ENCODE assay signal across 9 cellular contexts in the genomic region with DNA sequence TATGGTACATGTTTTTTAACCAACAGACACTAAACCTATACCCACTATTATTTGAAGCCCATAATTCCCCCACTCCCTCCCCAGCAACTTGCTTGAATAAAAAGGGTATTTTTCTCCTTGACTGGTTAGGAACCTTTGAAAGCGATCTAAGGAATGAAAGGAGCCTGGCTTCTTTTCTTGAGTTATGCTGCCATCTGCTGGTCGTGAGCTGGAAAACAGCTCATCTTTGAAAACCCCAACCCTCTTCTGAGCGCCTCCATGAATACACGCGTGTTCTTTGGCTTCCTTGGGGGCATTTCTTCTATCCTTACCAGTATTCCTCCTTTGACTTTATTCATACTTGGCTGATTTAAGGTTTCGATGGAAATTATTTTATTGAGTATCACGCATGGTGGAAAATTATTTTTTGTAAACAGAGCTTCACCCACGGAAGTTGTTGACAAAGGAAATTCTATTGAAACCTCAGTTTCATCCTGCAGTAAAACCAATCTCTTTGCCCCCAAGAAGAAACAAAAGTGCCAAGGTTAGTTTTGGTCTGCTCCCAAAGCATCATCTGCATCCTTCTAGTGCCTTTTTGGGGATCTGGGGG.
A peak's percentile ranks its signal among the peaks of the same experiment; 100 is the strongest.
DNase-seq lines count a peak whose midpoint lies in the region; ATAC-seq, FAIRE-seq and TF ChIP-seq lines count a peak whose summit lies in the region.
"Had no signal": no experiment of that assay in that cellular context is flagged by ENCODE, and none has a peak within 500 bp of the region (broad histone marks: within the 10 kb centered on the region; RNA-seq: fewer than 3 reads in every experiment).

No MANE protein-coding gene starts in this region.

- peak; percentile 42 for ATAC-seq in CD8-positive, alpha-beta T cell
- peak; percentile 78 for ATAC-seq in GM21723 (IDR thresholded peaks at IDR 0.05; ENCODE audit: unreplicated experiment)
- no peak for ATAC-seq in GM21515 (IDR thresholded peaks at IDR 0.05; ENCODE audit: unreplicated experiment)

- intact Hi-C loops in CD8-positive, alpha-beta T cell (cut with DNase I, micrococcal nuclease) = loop anchor here in 1 of 2 experiments (1.0 to 10.0 kb wide), 3 partner anchors 215 to 947 kb away; no protein-coding TSS in a partner anchor

- H3K9me3 Mint-ChIP-seq in CD8-positive, alpha-beta T cell = peaks cover 5% of the 10 kb centered on the region

- CTCF ChIA-PET in CD8-positive, alpha-beta T cell (lab: Charles Lee) = interaction anchor here (0.6 to 3.5 kb wide), 22 partner anchors 8 to 620 kb away, joined by 3 to 55 read pairs (median 4); no protein-coding TSS in a partner anchor

- no peaks in the 10 kb centered on the region for H3K27me3 ChIP-seq in CD8-positive, alpha-beta T cell (ENCODE audit: insufficient read depth, low read length)
- no peaks in the 10 kb centered on the region for H3K27me3 ChIP-seq in brain microvascular endothelial cell (replicated peaks)

- H3K4me1 ChIP-seq in CD8-positive, alpha-beta T cell (ENCODE audit: insufficient read depth, low read length) = no peaks in the 10 kb centered on the region

- peaks cover 5% of the 10 kb centered on the region for H3K4me1 Mint-ChIP-seq in CD8-positive, alpha-beta T cell (ENCODE audit: low read depth)

- TF ChIP-seq CTCF in CD8-positive, alpha-beta T cell (IDR thresholded peaks at IDR 0.05) = peak; percentile 74
- TF ChIP-seq CTCF in brain microvascular endothelial cell (IDR thresholded peaks at IDR 0.05; ENCODE audit: low read depth, low read length, missing control alignments) = peak; percentile 86

- H3K27ac ChIP-seq in CD8-positive, alpha-beta T cell (ENCODE audit: low read depth, low read length) = no peak overlapping the region
- H3K27ac ChIP-seq in brain microvascular endothelial cell = no peak overlapping the region

- H3K27ac Mint-ChIP-seq in CD8-positive, alpha-beta T cell = no peak overlapping the region

- POLR2A ChIA-PET in CD8-positive, alpha-beta T cell (lab: Charles Lee) = interaction anchor here (1.1 to 1.5 kb wide), 2 partner anchors 48 to 292 kb away, joined by 3 to 5 read pairs; no protein-coding TSS in a partner anchor

- H3K36me3 ChIP-seq in CD8-positive, alpha-beta T cell (ENCODE audit: insufficient read depth, low read length) = no peaks in the 10 kb centered on the region
- no peaks in the 10 kb centered on the region for H3K36me3 ChIP-seq in brain microvascular endothelial cell (replicated peaks)

- H3K36me3 Mint-ChIP-seq in CD8-positive, alpha-beta T cell = no peaks in the 10 kb centered on the region
- H3K36me3 Mint-ChIP-seq: IgD-negative memory B cell had no signal

- in situ Hi-C loops in brain microvascular endothelial cell (cut with HindIII; ENCODE audit: low pct_ligation_motif_present, low sequenced_read_pairs) = no loop called here

- peak; percentile 24 to 72 (median 47) for DNase-seq in CD8-positive, alpha-beta T cell
- DNase-seq in NCI-H2081 (lab: John Stamatoyannopoulos, UW) = peak; percentile 55 to 65
- peak; percentile 46 for DNase-seq in UCSD-AML1 (lab: John Stamatoyannopoulos, UW; ENCODE audit: unreplicated experiment)
- DNase-seq in brain microvascular endothelial cell = peak; percentile 49
- DNase-seq in stimulated activated CD4-positive, alpha-beta T cell treated with anti-CD3 and anti-CD28 coated beads, Interleukin-1b, Interleukin-23, amount 100 ng/mL, for 1 hour (ENCODE audit: low read depth in 2 of 2) = peak; percentile 26 to 46

- no peaks in the 10 kb centered on the region for H3K9me3 ChIP-seq in CD8-positive, alpha-beta T cell (ENCODE audit: low read length)

- H3K4me3 ChIP-seq in CD8-positive, alpha-beta T cell (ENCODE audit: low read depth, low read length) = no peak overlapping the region
- H3K4me3 ChIP-seq in brain microvascular endothelial cell (ENCODE audit: low read depth, low read length) = no peak overlapping the region

- H3K27me3 Mint-ChIP-seq in CD8-positive, alpha-beta T cell (ENCODE audit: low read depth) = peaks cover 22% of the 10 kb centered on the region

- peak; percentile 93 for FAIRE-seq in islet of Langerhans (lab: Jason Lieb, UNC)

- no peak overlapping the region for H3K4me3 Mint-ChIP-seq in CD8-positive, alpha-beta T cell
- H3K4me3 Mint-ChIP-seq: IgD-negative memory B cell had no signal
